19 cellular contexts compared by ENCODE assay signal in the genomic region with DNA sequence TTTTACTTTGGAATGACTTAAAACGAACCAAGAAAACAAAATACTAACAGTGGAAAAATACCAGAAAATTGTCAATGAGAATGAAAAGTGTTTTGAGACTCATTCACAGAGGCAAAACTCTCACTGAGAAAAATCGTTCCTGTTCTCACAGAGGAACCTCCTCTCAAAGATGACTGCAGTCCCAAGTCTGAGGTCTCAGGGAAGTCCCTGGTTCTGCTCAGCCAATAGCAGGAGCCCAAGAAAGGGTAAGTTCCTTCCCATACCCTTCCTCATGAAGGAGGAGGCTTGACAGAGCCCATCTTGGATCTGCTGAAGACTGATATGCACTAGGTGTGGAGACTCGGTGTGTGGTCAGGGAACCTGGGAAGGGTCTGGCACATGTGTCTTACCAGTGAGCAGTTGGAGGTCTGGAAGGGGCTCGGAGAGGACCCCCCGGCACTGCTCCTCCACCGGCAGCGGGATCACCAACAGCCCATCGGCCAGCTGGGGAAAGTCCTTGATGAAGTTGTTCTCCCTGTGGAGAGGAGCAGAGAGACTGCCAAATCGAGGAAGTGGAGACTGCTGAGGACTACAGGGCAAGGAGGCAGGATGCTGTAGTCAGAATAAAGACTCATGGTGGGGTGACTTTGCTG.
"Had no signal": no experiment of that assay in that cellular context is flagged by ENCODE, and none has a peak within 500 bp of the region (broad histone marks: within the 10 kb centered on the region; RNA-seq: fewer than 3 reads in every experiment).

No MANE protein-coding gene starts in this region.

- H3K9me3 ChIP-seq: left ventricle myocardium inferior, ovary, right atrium auricular region had no signal

- H3K36me3 ChIP-seq: left ventricle myocardium inferior, neural progenitor cell, ovary, right atrium auricular region had no signal

- H3K9ac ChIP-seq: neural progenitor cell had no signal

- H3K27me3 ChIP-seq: hepatocyte, neural progenitor cell, ovary, right atrium auricular region had no signal

- H3K9me3 Mint-ChIP-seq: natural killer cell treated with Interleukin-12 subunit alpha and Interleukin-12 subunit beta and Interleukin-15 and Interleukin-18, amount 100 ng/mL, for 72 hours; neural progenitor cell; type B pancreatic cell had no signal

- H3K4me1 ChIP-seq: neural progenitor cell had no signal

- H3K36me3 Mint-ChIP-seq: natural killer cell treated with Interleukin-12 subunit alpha and Interleukin-12 subunit beta and Interleukin-15 and Interleukin-18, amount 100 ng/mL, for 72 hours; neural progenitor cell; type B pancreatic cell had no signal

- H3K27ac ChIP-seq: hepatocyte, left ventricle myocardium inferior, neural progenitor cell, ovary, right atrium auricular region had no signal

- ATAC-seq: left cardiac atrium; natural killer cell treated with Interleukin-12 subunit alpha and Interleukin-12 subunit beta and Interleukin-15 and Interleukin-18, amount 100 ng/mL, for 72 hours had no signal

- DNase-seq: effector CD4-positive, alpha-beta T cell; foreskin melanocyte; head of caudate nucleus; kidney; left cardiac atrium; left ventricle myocardium inferior; mesenchymal stem cell; midbrain; nucleus accumbens; ovary; small intestine; stimulated activated CD4-positive, alpha-beta T cell treated with anti-CD3 and anti-CD28 coated beads, Interleukin-12 subunit alpha, Interleukin-12 subunit beta, amount 100 ng/mL, for 4 hours; stimulated activated naive CD4-positive, alpha-beta T cell treated with Interleukin-2 at 50 U/mL for 16 hours had no signal

- H3K27ac Mint-ChIP-seq: natural killer cell treated with Interleukin-12 subunit alpha and Interleukin-12 subunit beta and Interleukin-15 and Interleukin-18, amount 100 ng/mL, for 72 hours; neural progenitor cell; type B pancreatic cell had no signal

- H3K4me3 ChIP-seq: hepatocyte, left ventricle myocardium inferior, lung, neural progenitor cell, ovary, right atrium auricular region had no signal

- H3K4me1 Mint-ChIP-seq: neural progenitor cell had no signal

- H3K4me3 Mint-ChIP-seq: natural killer cell treated with Interleukin-12 subunit alpha and Interleukin-12 subunit beta and Interleukin-15 and Interleukin-18, amount 100 ng/mL, for 72 hours; neural progenitor cell; type B pancreatic cell had no signal
